In the genomic region with DNA sequence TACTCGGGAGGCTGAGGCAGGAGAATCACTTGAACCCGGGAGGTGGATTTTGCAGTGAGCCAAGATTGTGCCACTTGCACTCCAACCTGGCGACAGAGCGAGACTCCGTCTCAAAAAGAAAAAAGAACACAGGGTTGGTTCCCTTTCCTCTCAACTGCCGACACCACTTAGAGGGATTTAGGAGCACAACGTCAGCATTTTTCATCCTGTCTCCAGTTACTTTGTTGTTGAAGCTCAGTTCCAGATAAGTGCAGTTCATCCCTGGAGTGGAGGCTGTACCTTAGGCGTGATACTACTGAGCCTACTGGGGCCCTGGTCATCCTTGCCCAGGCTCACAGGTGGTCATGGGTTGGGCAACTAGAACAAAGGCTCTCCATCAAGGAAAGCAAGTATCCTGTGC, we compare ENCODE assay signal across 27 cellular contexts. TPM values are rescaled to one million over a fixed set of nuclear protein-coding genes. Genes with fewer than 3 reads are reported as not detected.
A peak's percentile ranks its signal among the peaks of the same experiment; 100 is the strongest.
DNase-seq lines count a peak whose midpoint lies in the region; ATAC-seq, FAIRE-seq and TF ChIP-seq lines count a peak whose summit lies in the region.
"Had no signal": no experiment of that assay in that cellular context is flagged by ENCODE, and none has a peak within 500 bp of the region (broad histone marks: within the 10 kb centered on the region; RNA-seq: fewer than 3 reads in every experiment).

No MANE protein-coding gene starts in this region.

- no peak for TF ChIP-seq CTCF in A549 (IDR thresholded peaks at IDR 0.05)
- TF ChIP-seq CTCF in coronary artery (IDR thresholded peaks at IDR 0.05) = no peak
- no peak for TF ChIP-seq CTCF in tibial nerve (IDR thresholded peaks at IDR 0.05)

- FAIRE-seq in A549 (lab: Jason Lieb, UNC) = no peak
- FAIRE-seq: GM12878, GM12892, GM18507 had no signal

- H3K27me3 ChIP-seq in tibial nerve = no peaks in the 10 kb centered on the region
- H3K27me3 ChIP-seq: BE2C, BLaER1 had no signal

- ATAC-seq in A549 (no peak; a peak in 1 of 6 replicates), HG02885 (IDR thresholded peaks at IDR 0.05; ENCODE audit: poor library complexity, unreplicated experiment) (no peak)
- ATAC-seq: GM12878 had no signal

- 75% methylated on average over 8 of the region's 8 CpGs for WGBS in A549 (ENCODE audit: missing lambda C conversion rate)
- 91 to 94% methylated on average over 8 of the region's 8 CpGs for WGBS in tibial nerve, 2 donors

- TF ChIP-seq RAD21 in A549 (conservative IDR thresholded peaks at IDR 0.05 in 1 of 2, IDR thresholded peaks at IDR 0.05 in 1 of 2) = no peak

- H3K4me3 ChIP-seq in A549 = no peak overlapping the region
- no peak overlapping the region for H3K4me3 ChIP-seq in coronary artery
- H3K4me3 ChIP-seq in tibial nerve = no peak overlapping the region
- H3K4me3 ChIP-seq: BLaER1, GM12878 had no signal

- no peak overlapping the region for H3K27ac ChIP-seq in A549
- no peak overlapping the region for H3K27ac ChIP-seq in coronary artery
- H3K27ac ChIP-seq in tibial nerve = no peak overlapping the region
- H3K27ac ChIP-seq: 22Rv1, BLaER1 had no signal

- TF ChIP-seq POLR2A in A549 (IDR thresholded peaks at IDR 0.05; ENCODE audit: low read length) (no peak), tibial nerve (IDR thresholded peaks at IDR 0.05) (no peak)

- CTCF ChIA-PET in A549 (lab: Yijun Ruan, JAX) = no interaction called here

- H3K4me1 ChIP-seq in A549 = no peaks in the 10 kb centered on the region
- no peaks in the 10 kb centered on the region for H3K4me1 ChIP-seq in tibial nerve
- H3K4me1 ChIP-seq: BLaER1 had no signal

- DNase-seq in NCI-H82 (lab: John Stamatoyannopoulos, UW) (peak; percentile 19), NCI-H82 treated with DMSO at 0.1 percent for 48 hours (lab: John Stamatoyannopoulos, UW; ENCODE audit: unreplicated experiment) (no peak), A549 (ENCODE audit: low read depth in 1 of 2, low spot score in 1 of 2) (no peak), NCI-H524 treated with DMSO at 0.1 percent for 48 hours (lab: John Stamatoyannopoulos, UW) (peak; percentile 69), coronary artery (ENCODE audit: low spot score) (peak; percentile 14), tibial nerve (ENCODE audit: low spot score in 2 of 2) (no peak)
- no peak for DNase-seq in activated CD8-positive, alpha-beta memory T cell treated with anti-CD3 and anti-CD28 coated beads for 24 hours
- DNase-seq: ACHN; BE2C; C1 segment of cervical spinal cord; CD4-positive, alpha-beta memory T cell; CD4-positive, CD25-positive, alpha-beta regulatory T cell; CD8-positive, alpha-beta memory T cell; COR-L47; DMS 273 treated with DMSO at 0.1 percent for 48 hours; DMS153; DMS53; DMS79; DND-41; EL; GDM1 had no signal

- TF ChIP-seq EP300 in A549 (IDR thresholded peaks at IDR 0.05) = no peak
- no peak for TF ChIP-seq EP300 in tibial nerve (IDR thresholded peaks at IDR 0.05)

- H3K4me2 ChIP-seq in A549 = no peak overlapping the region
- H3K4me2 ChIP-seq: BLaER1 had no signal

- no peaks in the 10 kb centered on the region for H3K36me3 ChIP-seq in tibial nerve
- H3K36me3 ChIP-seq: BE2C, BLaER1 had no signal

- POLR2A ChIA-PET in A549 (lab: Yijun Ruan, JAX) = no interaction called here

- no peaks in the 10 kb centered on the region; the same call in 2 of the 3 replicates for H3K9me3 ChIP-seq in A549
- H3K9me3 ChIP-seq in tibial nerve = no peaks in the 10 kb centered on the region
- H3K9me3 ChIP-seq: BE2C, BLaER1 had no signal

TF ChIP-seq in A549, 52 proteins besides CTCF, POLR2A, EP300 and RAD21:
- TF ChIP-seq MAFK (IDR thresholded peaks at IDR 0.05; ENCODE audit: partially characterized antibody) (peak; percentile 57), BHLHE40 (IDR thresholded peaks at IDR 0.05; ENCODE audit: low read depth, low read length) (no peak)

RNA-seq across cellular contexts. Expression of gene GK5, which starts 15.3 kb away (rescaled TPM):
- 13.2 and 18.1 TPM in 2 replicates for polyA plus RNA-seq in A549 (2011; rRNA removed)
- 2.6 and 2.9 TPM in 2 replicates for polyA plus RNA-seq in A549 (2012; cell fraction: cytosol; rRNA removed)
- polyA plus RNA-seq in A549 (2012; cell fraction: nucleus; rRNA removed) = 5.6 and 7.3 TPM in 2 replicates
- polyA plus RNA-seq in A549 (2017; fragmentation: RNase III; extraction: RNeasy Plus Mini Kit Qiagen cat#74134 plus additional on column Dnase treatment) = 6.9 to 7.5 TPM (median 7.0 TPM) in 3 replicates
- polyA minus RNA-seq in A549 (2011; rRNA and poly(A)+ RNA removed) = 5.8 and 6.2 TPM in 2 replicates
- total RNA-seq in tibial nerve = 10 to 100 TPM; 27.8 to 42.0 (median 32.1) TPM

Comparison
In these comparisons a context has a peak if more than half of its experiments do, and no peak if none do; other contexts are left out.
1. DNase-seq: peak in NCI-H82 (single experiment), NCI-H524 treated with DMSO at 0.1 percent for 48 hours (single experiment) and coronary artery (single experiment); none in NCI-H82 treated with DMSO at 0.1 percent for 48 hours (single experiment), A549 (0 of 2), activated CD8-positive, alpha-beta memory T cell treated with anti-CD3 and anti-CD28 coated beads for 24 hours (single experiment) and tibial nerve (0 of 2).